ENCODE assay signal across 15 cellular contexts in the genomic region with DNA sequence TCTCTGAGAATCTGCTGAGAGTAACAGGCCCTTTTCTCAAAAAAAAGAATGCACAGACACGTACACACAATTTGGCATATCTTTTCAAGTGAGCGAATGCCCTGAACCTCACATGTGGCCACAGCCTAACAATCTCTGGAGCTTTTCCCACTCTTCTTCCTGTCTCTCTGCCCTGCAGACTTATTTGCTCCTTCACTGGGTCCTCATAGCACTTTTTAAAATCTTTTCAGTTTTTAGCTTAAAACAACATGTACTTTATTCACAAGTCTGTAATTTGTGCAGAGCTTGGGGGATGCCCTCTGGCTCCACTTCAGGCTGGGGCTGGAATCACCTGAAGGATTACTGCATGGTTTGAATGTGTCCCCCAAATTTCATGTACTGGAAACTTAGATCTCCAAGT. TPM values are rescaled to one million over a fixed set of nuclear protein-coding genes. Genes with fewer than 3 reads are reported as not detected.
DNase-seq lines count a peak whose midpoint lies in the region; ATAC-seq, FAIRE-seq and TF ChIP-seq lines count a peak whose summit lies in the region.
"Had no signal": no experiment of that assay in that cellular context is flagged by ENCODE, and none has a peak within 500 bp of the region (broad histone marks: within the 10 kb centered on the region; RNA-seq: fewer than 3 reads in every experiment).

No MANE protein-coding gene starts in this region.

- H3K9me2 ChIP-seq in Loucy (replicated peaks; ENCODE audit: low read depth, low read length): no peaks in the 10 kb centered on the region

- TF ChIP-seq CTCF in DND-41 (IDR thresholded peaks at IDR 0.05; ENCODE audit: borderline replicate concordance, extremely low read depth, low read length, poor library complexity, severe bottlenecking) (peak; percentile 46), Loucy (conservative IDR thresholded peaks at IDR 0.05; ENCODE audit: low read length) (peak; percentile 36; the same call in 1 of the 2 replicates)

- H2AFZ ChIP-seq in DND-41 (ENCODE audit: low read depth, low read length) (peak overlapping the region; percentile 37), Loucy (ENCODE audit: low read length) (no peak overlapping the region)

- peaks cover 6% of the 10 kb centered on the region for H3K4me1 ChIP-seq in DND-41 (ENCODE audit: insufficient read depth, low read length)
- no peaks in the 10 kb centered on the region for H3K4me1 ChIP-seq in Loucy (ENCODE audit: insufficient read depth, low read length, poor library complexity, severe bottlenecking)

- H3K27me3 ChIP-seq in DND-41 (ENCODE audit: insufficient read depth, low read length, poor library complexity): no peaks in the 10 kb centered on the region
- no peaks in the 10 kb centered on the region for H3K27me3 ChIP-seq in Loucy (ENCODE audit: insufficient read depth, low read length, poor library complexity, severe bottlenecking)

- FAIRE-seq in GM12892 (lab: Jason Lieb, UNC) (peak; percentile 67), RCC 7860 (lab: Jason Lieb, UNC) (no peak)
- FAIRE-seq: A204.1, H1 had no signal

- no peaks in the 10 kb centered on the region for H3F3A ChIP-seq in Loucy (ENCODE audit: low read depth)

- H3K36me3 ChIP-seq in DND-41 (ENCODE audit: insufficient read depth, low read length) (no peaks in the 10 kb centered on the region), Loucy (ENCODE audit: insufficient read depth, low read length) (no peaks in the 10 kb centered on the region; the same call in 1 of the 2 replicates)
- H3K36me3 ChIP-seq: HAP-1 had no signal

- no peak overlapping the region for H3K27ac ChIP-seq in DND-41 (ENCODE audit: low read length)
- H3K27ac ChIP-seq: KMS-11 had no signal

- H3K9me3 ChIP-seq in DND-41 (ENCODE audit: insufficient read depth, low read length, severe bottlenecking) (peaks cover 18% of the 10 kb centered on the region), Loucy (ENCODE audit: insufficient read depth, low read depth, low read length) (peaks cover 19% of the 10 kb centered on the region; the same call in 1 of the 2 replicates)

- DNase-seq in DND-41 (no peak), GM12892 (ENCODE audit: insufficient read length) (no peak), retina (no peak), HCEC 1CT (no peak), inferior parietal cortex (ENCODE audit: extremely low spot score) (no peak), RCC 7860 (ENCODE audit: low spot score) (no peak)
- DNase-seq: ACHN; Calu3; CD4-positive, alpha-beta memory T cell; GDM1 had no signal

- no peak overlapping the region for H3K4me3 ChIP-seq in DND-41 (ENCODE audit: low read depth in 1 of 2, low read length in 2 of 2)
- H3K4me3 ChIP-seq in Loucy (ENCODE audit: low read length, poor library complexity, severe bottlenecking): no peak overlapping the region
- H3K4me3 ChIP-seq: HAP-1 had no signal

- ATAC-seq in DND-41 (ENCODE audit: insufficient read depth, low read depth): no peak

- H3K4me2 ChIP-seq in DND-41 (ENCODE audit: insufficient read depth, low read length): no peak overlapping the region
- no peak overlapping the region for H3K4me2 ChIP-seq in Loucy (ENCODE audit: low read depth, low read length, poor library complexity, severe bottlenecking)
- H3K4me2 ChIP-seq: KMS-11 had no signal

- H4K20me1 ChIP-seq in DND-41 (ENCODE audit: insufficient read depth, low read length) (no peaks in the 10 kb centered on the region), Loucy (ENCODE audit: insufficient read depth, low read length, poor library complexity, severe bottlenecking) (no peaks in the 10 kb centered on the region)

- no peak for TF ChIP-seq POLR2A in GM12892 (IDR thresholded peaks at IDR 0.05; ENCODE audit: low read depth, low read length)

- H3K9ac ChIP-seq in DND-41 (ENCODE audit: low read depth, low read length) (no peak overlapping the region), Loucy (ENCODE audit: low read depth, low read length, poor library complexity, severe bottlenecking) (no peak overlapping the region)
- H3K9ac ChIP-seq: KMS-11 had no signal

- H3K79me2 ChIP-seq in DND-41 (ENCODE audit: insufficient read depth, low read length) (no peaks in the 10 kb centered on the region), Loucy (ENCODE audit: insufficient read depth, low read length) (no peaks in the 10 kb centered on the region)

RNA-seq across cellular contexts. Expression of gene MAP1LC3B2, which starts 9.0 kb away (rescaled TPM):
- 6.1 TPM for polyA plus RNA-seq in GM12892 (2012; ENCODE audit: missing spikeins)
